Comparison of ENCODE assay signal across 36 cellular contexts in genomic region chrX:151922692-151923091, GRCh38. TPM values are rescaled to one million over a fixed set of nuclear protein-coding genes. Genes with fewer than 3 reads are reported as not detected.
"Had no signal": no experiment of that assay in that cellular context is flagged by ENCODE, and none has a peak within 500 bp of the region (broad histone marks: within the 10 kb centered on the region; RNA-seq: fewer than 3 reads in every experiment).

No MANE protein-coding gene starts in this region.

- H3K27me3 ChIP-seq: MG63 had no signal

- H3K4me3 ChIP-seq: MG63 had no signal

- H3K9me3 ChIP-seq: MG63 had no signal

- H3K36me3 ChIP-seq: MG63 had no signal

- DNase-seq: Kasumi-1, MG63, MM.1S, MV-4-11, NCI-H1048, NCI-H1092, NCI-H1092 treated with DMSO at 0.1 percent for 48 hours, NCI-H1105, NCI-H1105 treated with DMSO at 0.1 percent for 48 hours, NCI-H1417, NCI-H1417 treated with DMSO at 0.1 percent for 48 hours, NCI-H1436, NCI-H1436 treated with DMSO at 0.1 percent for 48 hours, NCI-H146, NCI-H1694, NCI-H1694 treated with DMSO at 0.1 percent for 48 hours, NCI-H187, NCI-H187 treated with DMSO at 0.1 percent for 48 hours, NCI-H1930, NCI-H2029, NCI-H2029 treated with DMSO at 0.1 percent for 48 hours, NCI-H2081, NCI-H2081 treated with DMSO at 0.1 percent for 48 hours, NCI-H2107, NCI-H2171, NCI-H2171 treated with DMSO at 0.1 percent for 48 hours, NCI-H2227 treated with DMSO at 0.1 percent for 48 hours, NCI-H226, NCI-H345, NCI-H446, NCI-H446 treated with DMSO at 0.1 percent for 48 hours, NCI-H510A, NCI-H510A treated with DMSO at 0.1 percent for 48 hours had no signal

RNA-seq across cellular contexts. Expression of gene MAGEA4, which starts 10.0 kb away (rescaled TPM):
- total RNA-seq: LHCN-M2, MCF 10A, NCI-H460 had no signal
